In the genomic region with DNA sequence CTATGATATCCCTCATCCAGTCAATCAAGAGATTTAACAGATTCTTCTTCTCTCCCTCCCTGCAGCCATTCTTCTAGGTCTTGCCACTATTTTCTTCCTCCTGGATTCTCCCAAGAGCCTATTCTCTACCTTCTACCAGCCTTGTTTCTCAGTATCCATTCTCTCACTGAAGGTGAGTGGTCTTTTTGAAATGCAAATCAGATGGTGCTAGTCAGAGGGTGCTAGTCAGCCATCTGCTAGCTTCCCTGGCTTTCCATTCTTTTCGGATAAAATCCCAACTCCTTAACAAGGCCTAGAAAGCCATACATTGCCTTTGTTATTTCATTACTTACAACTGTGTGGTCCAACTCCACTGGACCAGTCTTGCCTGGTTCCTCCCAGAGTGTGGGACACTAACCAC, we compare ENCODE assay signal across 1 cellular context.
TF ChIP-seq lines count a peak whose summit lies in the region.

No MANE protein-coding gene starts in this region.

TF ChIP-seq in WTC11, 78 proteins besides CTCF, POLR2A, EP300 and RAD21 (continued from another document):
- no peak for TF ChIP-seq ZNF138 (CRISPR knock-in tag; conservative IDR thresholded peaks at IDR 0.05)
- TF ChIP-seq HMGA2 (CRISPR knock-in tag; IDR thresholded peaks at IDR 0.05) = no peak
- TF ChIP-seq ATF3 (CRISPR knock-in tag; conservative IDR thresholded peaks at IDR 0.05) = no peak
